11 cellular contexts compared by ENCODE assay signal in the genomic region with DNA sequence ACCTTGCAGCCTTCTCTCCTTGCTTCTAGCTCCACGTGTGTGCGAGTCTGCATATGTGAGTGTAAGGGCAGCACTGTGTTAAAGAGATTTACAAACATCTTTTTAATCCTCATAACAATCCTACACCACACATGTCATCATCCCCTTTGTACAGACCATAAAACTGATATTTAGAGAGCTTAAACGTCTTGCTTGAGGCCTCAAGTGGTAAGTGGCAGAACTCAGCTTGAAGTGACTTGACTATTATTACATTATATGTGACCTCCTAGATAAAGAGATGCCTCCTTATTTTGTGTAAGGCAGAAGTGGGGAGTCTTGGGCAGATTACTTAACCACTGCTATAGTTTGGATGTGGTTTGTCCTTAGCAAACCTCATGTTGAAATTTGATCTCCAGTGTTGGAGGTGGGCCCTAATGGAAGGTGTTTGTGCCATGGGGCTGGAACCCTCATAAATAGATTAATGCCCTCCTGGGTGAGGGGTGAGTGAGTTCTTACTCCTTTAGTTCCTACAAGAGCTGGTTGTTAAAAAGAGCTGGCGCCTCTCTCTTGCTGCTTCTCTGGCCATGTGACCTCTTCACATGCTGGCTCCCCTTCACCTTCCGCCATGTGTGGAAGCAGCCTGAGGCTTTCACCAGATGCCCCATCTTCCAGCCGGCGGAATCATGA. TPM values are rescaled to one million over a fixed set of nuclear protein-coding genes. Genes with fewer than 3 reads are reported as not detected.
DNase-seq lines count a peak whose midpoint lies in the region; ATAC-seq and TF ChIP-seq lines count a peak whose summit lies in the region.
"Had no signal": no experiment of that assay in that cellular context is flagged by ENCODE, and none has a peak within 500 bp of the region (broad histone marks: within the 10 kb centered on the region; RNA-seq: fewer than 3 reads in every experiment).

No MANE protein-coding gene starts in this region.

- WGBS in endodermal cell (ENCODE audit: insufficient coverage in 1 of 2, insufficient read length in 1 of 2), 2 experiments = 83 to 84% methylated on average over 5 to 6 of the region's 7 CpGs
- WGBS in trophoblast cell (ENCODE audit: extremely low coverage, insufficient coverage, insufficient read length) = no CpG with 5 or more reads among the region's 7 CpGs

- ATAC-seq in HG02884 (IDR thresholded peaks at IDR 0.05; ENCODE audit: unreplicated experiment) (no peak), HG03097 (IDR thresholded peaks at IDR 0.05; ENCODE audit: low FRiP score, unreplicated experiment) (no peak)

- H2BK12ac ChIP-seq in trophoblast cell (ENCODE audit: low read length) = no peak overlapping the region

- peaks cover 2% of the 10 kb centered on the region for H3K79me1 ChIP-seq in trophoblast cell (ENCODE audit: low read length)

- H3K27ac ChIP-seq in endodermal cell (ENCODE audit: low read depth, low read length) (peak overlapping the region; percentile 25), trophoblast cell (ENCODE audit: low read depth, low read length) (no peak overlapping the region)
- H3K27ac ChIP-seq: pancreas, thoracic aorta had no signal

- H3K4ac ChIP-seq in trophoblast cell (ENCODE audit: low read depth, low read length) = peak overlapping the region; percentile 52

- H3K4me3 Mint-ChIP-seq in endodermal cell = no peak overlapping the region

- H4K8ac ChIP-seq in trophoblast cell (ENCODE audit: low read depth, low read length) = no peak overlapping the region

- H3K23ac ChIP-seq in trophoblast cell (ENCODE audit: low read length) = no peak overlapping the region

- H3K9ac ChIP-seq in endodermal cell (ENCODE audit: extremely low read depth, low read length, poor library complexity, severe bottlenecking) (no peak overlapping the region), trophoblast cell (ENCODE audit: low read length) (no peak overlapping the region)

- no peak overlapping the region for H2AK5ac ChIP-seq in trophoblast cell (ENCODE audit: low read length)

- H3K9me3 ChIP-seq in endodermal cell (ENCODE audit: control insufficient read depth, low read length) = no peaks in the 10 kb centered on the region
- H3K9me3 ChIP-seq in trophoblast cell (ENCODE audit: insufficient read depth, low read depth, low read length) = no peaks in the 10 kb centered on the region
- H3K9me3 ChIP-seq: MG63, pancreas, thoracic aorta had no signal

- H3K36me3 ChIP-seq in endodermal cell (ENCODE audit: control insufficient read depth, insufficient read depth, low read length) (no peaks in the 10 kb centered on the region), trophoblast cell (ENCODE audit: control insufficient read depth in 1 of 2, insufficient read depth in 2 of 2, low read length in 2 of 2) (peaks cover 6 to 7% of the 10 kb centered on the region in 2 experiments)
- H3K36me3 ChIP-seq: MG63, pancreas, thoracic aorta had no signal

- H3K9me3 Mint-ChIP-seq in endodermal cell = no peaks in the 10 kb centered on the region

- H3K27me3 ChIP-seq in endodermal cell (ENCODE audit: control insufficient read depth, insufficient read depth, low read length, poor library complexity, severe bottlenecking) (no peaks in the 10 kb centered on the region), trophoblast cell (ENCODE audit: insufficient read depth, low read length) (no peaks in the 10 kb centered on the region)
- H3K27me3 ChIP-seq: MG63, pancreas had no signal

- H3K27ac Mint-ChIP-seq in endodermal cell = peak overlapping the region; percentile 53

- no peaks in the 10 kb centered on the region for H3K27me3 Mint-ChIP-seq in endodermal cell (ENCODE audit: insufficient read depth)

- DNase-seq in G401 (ENCODE audit: low spot score) (peak; percentile 26), NCI-H2107 treated with DMSO at 0.1 percent for 48 hours (lab: John Stamatoyannopoulos, UW; ENCODE audit: unreplicated experiment) (peak; percentile 92), endodermal cell (peak; percentile 64), trophoblast cell (no peak), SHP77 (lab: John Stamatoyannopoulos, UW) (no peak), iPS-NIHi7 (ENCODE audit: extremely low spot score) (no peak)
- DNase-seq: MG63, pancreas had no signal

- no peak for TF ChIP-seq CTCF in endodermal cell (conservative IDR thresholded peaks at IDR 0.05)

- in situ Hi-C loops in G401 (cut with HindIII; ENCODE audit: low sequenced_read_pairs) = no loop called here

- no peak overlapping the region for H2BK120ac ChIP-seq in trophoblast cell (ENCODE audit: insufficient read depth, low read length, poor library complexity)

- peaks cover 22% of the 10 kb centered on the region for H3K4me1 Mint-ChIP-seq in endodermal cell

- no peak overlapping the region for H2AFZ ChIP-seq in trophoblast cell (ENCODE audit: insufficient read depth, low read length, poor library complexity)

- H3K4me3 ChIP-seq in endodermal cell (ENCODE audit: low read length) = no peak overlapping the region
- no peak overlapping the region for H3K4me3 ChIP-seq in trophoblast cell (ENCODE audit: low read depth, low read length)
- H3K4me3 ChIP-seq: MG63, pancreas, thoracic aorta had no signal

- H3K14ac ChIP-seq in trophoblast cell (ENCODE audit: low read length) = no peak overlapping the region

- H4K91ac ChIP-seq in trophoblast cell (ENCODE audit: low read depth, low read length) = no peak overlapping the region

- peaks cover 7% of the 10 kb centered on the region for H3K36me3 Mint-ChIP-seq in endodermal cell (ENCODE audit: low read depth)

- no peak overlapping the region for H3K18ac ChIP-seq in trophoblast cell (ENCODE audit: low read length)

- H3K4me1 ChIP-seq in endodermal cell (ENCODE audit: control insufficient read depth, insufficient read depth, low read length) (peaks cover 7% of the 10 kb centered on the region), trophoblast cell (ENCODE audit: control insufficient read depth in 1 of 2, insufficient read depth in 2 of 2, low read length in 2 of 2) (peaks cover 9 to 13% of the 10 kb centered on the region in 2 experiments)

- H2BK5ac ChIP-seq in trophoblast cell (ENCODE audit: low read depth, low read length, poor library complexity) = no peak overlapping the region

- no peak overlapping the region for H3K4me2 ChIP-seq in trophoblast cell (ENCODE audit: low read length)

- H4K12ac ChIP-seq in trophoblast cell (ENCODE audit: low read depth, low read length) = no peak overlapping the region

- peaks cover 19% of the 10 kb centered on the region for H3K79me2 ChIP-seq in trophoblast cell (ENCODE audit: control insufficient read depth, insufficient read depth, low read length, poor library complexity)

RNA-seq across cellular contexts. Expression of a gene that starts 37.4 kb away (rescaled TPM):
- total RNA-seq in G401 (2014; rRNA removed; shearing (Covaris generic)) = 19.0 and 29.0 TPM in 2 replicates
- 10 to 100 TPM; 30.3 to 31.5 TPM for total RNA-seq in endodermal cell
- 23.8 TPM for polyA plus RNA-seq in endodermal cell (2013, experiment 1 of 2)
- 24.8 TPM for polyA plus RNA-seq in endodermal cell (2013, experiment 2 of 2)
- 39.7 and 41.7 TPM in 2 replicates for polyA plus RNA-seq in trophoblast cell (2013)

Comparison
In these comparisons a context has a peak if more than half of its experiments do, and no peak if none do; other contexts are left out.
1. DNase-seq: peak in G401 (single experiment), NCI-H2107 treated with DMSO at 0.1 percent for 48 hours (single experiment) and endodermal cell (single experiment); none in trophoblast cell (0 of 2), SHP77 (0 of 2) and iPS-NIHi7 (single experiment).